1 cellular context compared by ENCODE assay signal in genomic region chr17:32349854-32350661, GRCh38.
TF ChIP-seq lines count a peak whose summit lies in the region.

Gene ZNF207, plus strand, starts transcription at chr17:32350157. Its CDS starts 129 bp downstream, at chr17:32350286.

TF ChIP-seq in HepG2, 621 proteins besides CTCF, POLR2A, EP300 and RAD21 (continued from another document and continues in another):
- TF ChIP-seq ZBTB49 (CRISPR knock-in tag; IDR thresholded peaks at IDR 0.05; ENCODE audit: borderline replicate concordance) (no peak), ZFP82 (CRISPR knock-in tag; IDR thresholded peaks at IDR 0.05; ENCODE audit: borderline replicate concordance) (no peak; the same call in 1 of the 2 replicates), POGZ (CRISPR knock-in tag; IDR thresholded peaks at IDR 0.05) (peak; percentile 96), SIN3A (IDR thresholded peaks at IDR 0.05; ENCODE audit: borderline replicate concordance, low read depth, low read length) (peak; percentile 88; the same call in 1 of the 2 replicates), HMGXB4 (CRISPR knock-in tag; IDR thresholded peaks at IDR 0.05; ENCODE audit: borderline replicate concordance in 1 of 2, low read depth in 1 of 2) (peak; percentile 60 to 92; a peak in 3 of 4 replicates), ZNF12 (CRISPR knock-in tag; IDR thresholded peaks at IDR 0.05) (no peak), ZNF781 (CRISPR knock-in tag; IDR thresholded peaks at IDR 0.05; ENCODE audit: borderline replicate concordance, not compliant biosample characterization) (peak; percentile 71), TERF1 (CRISPR knock-in tag; IDR thresholded peaks at IDR 0.05) (no peak), ZFAT (CRISPR knock-in tag; conservative IDR thresholded peaks at IDR 0.05) (no peak), ZNF263 (CRISPR knock-in tag; IDR thresholded peaks at IDR 0.05) (peak; percentile 58; the same call in 1 of the 2 replicates), ATF2 (CRISPR knock-in tag; IDR thresholded peaks at IDR 0.05) (peak; percentile 62), TFE3 (CRISPR knock-in tag; IDR thresholded peaks at IDR 0.05) (peak; percentile 90), ZNF580 (CRISPR knock-in tag; IDR thresholded peaks at IDR 0.05; ENCODE audit: borderline replicate concordance, low read depth) (peak; percentile 42; the same call in 1 of the 2 replicates), SALL1 (CRISPR knock-in tag; IDR thresholded peaks at IDR 0.05) (peak; percentile 78), ZNF251 (CRISPR knock-in tag; IDR thresholded peaks at IDR 0.05) (no peak), ZNF790 (CRISPR knock-in tag; IDR thresholded peaks at IDR 0.05; ENCODE audit: borderline replicate concordance) (0 out of 2 replicates have a peak, but pooled peaks have one; percentile 21), BORCS8-MEF2B (CRISPR knock-in tag; IDR thresholded peaks at IDR 0.05) (peak; percentile 29; the same call in 1 of the 2 replicates), TEAD3 (CRISPR knock-in tag; optimal IDR thresholded peaks at IDR 0.05; ENCODE audit: borderline replicate concordance) (peak; percentile 14), MXI1 (IDR thresholded peaks at IDR 0.05; ENCODE audit: borderline replicate concordance, low read depth, low read length) (peak; percentile 70; the same call in 2 of the 3 replicates), ZBTB7A (CRISPR knock-in tag; IDR thresholded peaks at IDR 0.05) (no peak), SMARCC2 (IDR thresholded peaks at IDR 0.05) (no peak), SMARCE1 (IDR thresholded peaks at IDR 0.05; ENCODE audit: borderline replicate concordance) (no peak), ZNF784 (CRISPR knock-in tag; IDR thresholded peaks at IDR 0.05; ENCODE audit: borderline replicate concordance) (peak; percentile 78; the same call in 1 of the 2 replicates), TRIM22 (IDR thresholded peaks at IDR 0.05) (no peak), KAT2B (IDR thresholded peaks at IDR 0.05; ENCODE audit: borderline replicate concordance, low read depth, low read length) (no peak), ZNF562 (CRISPR knock-in tag; IDR thresholded peaks at IDR 0.05; ENCODE audit: borderline replicate concordance) (no peak), JUNB (CRISPR knock-in tag; IDR thresholded peaks at IDR 0.05; ENCODE audit: borderline replicate concordance) (no peak), ZNF746 (CRISPR knock-in tag; IDR thresholded peaks at IDR 0.05) (peak; percentile 2; the same call in 1 of the 2 replicates), ZNF547 (CRISPR knock-in tag; IDR thresholded peaks at IDR 0.05) (peak; percentile 77), THAP9 (CRISPR knock-in tag; IDR thresholded peaks at IDR 0.05; ENCODE audit: borderline replicate concordance) (peak; percentile 99), ZNF382 (CRISPR knock-in tag; IDR thresholded peaks at IDR 0.05; ENCODE audit: borderline replicate concordance) (no peak), RARA (CRISPR knock-in tag; IDR thresholded peaks at IDR 0.05) (0 out of 2 replicates have a peak, but pooled peaks have one; percentile 16), HOXA3 (CRISPR knock-in tag; IDR thresholded peaks at IDR 0.05) (peak; percentile 94), ZNF253 (CRISPR knock-in tag; IDR thresholded peaks at IDR 0.05; ENCODE audit: borderline replicate concordance) (no peak), SP1 (IDR thresholded peaks at IDR 0.05) (no peak), SP1 (CRISPR knock-in tag; IDR thresholded peaks at IDR 0.05) (peak; percentile 95), SNAI1 (CRISPR knock-in tag; IDR thresholded peaks at IDR 0.05; ENCODE audit: borderline replicate concordance) (no peak), ZNF503 (CRISPR knock-in tag; IDR thresholded peaks at IDR 0.05) (peak; percentile 82; the same call in 1 of the 2 replicates), HNRNPH1 (optimal IDR thresholded peaks at IDR 0.05; ENCODE audit: low read depth, low read length) (no peak), ZSCAN22 (CRISPR knock-in tag; IDR thresholded peaks at IDR 0.05) (no peak), ZNF574 (CRISPR knock-in tag; IDR thresholded peaks at IDR 0.05) (peak; percentile 85), MYC (CRISPR knock-in tag; IDR thresholded peaks at IDR 0.05; ENCODE audit: borderline replicate concordance) (peak; percentile 95), NBN (conservative IDR thresholded peaks at IDR 0.05) (no peak), ZNF234 (CRISPR knock-in tag; conservative IDR thresholded peaks at IDR 0.05) (no peak)
